Comparison of ENCODE assay signal across 23 cellular contexts in the genomic region with DNA sequence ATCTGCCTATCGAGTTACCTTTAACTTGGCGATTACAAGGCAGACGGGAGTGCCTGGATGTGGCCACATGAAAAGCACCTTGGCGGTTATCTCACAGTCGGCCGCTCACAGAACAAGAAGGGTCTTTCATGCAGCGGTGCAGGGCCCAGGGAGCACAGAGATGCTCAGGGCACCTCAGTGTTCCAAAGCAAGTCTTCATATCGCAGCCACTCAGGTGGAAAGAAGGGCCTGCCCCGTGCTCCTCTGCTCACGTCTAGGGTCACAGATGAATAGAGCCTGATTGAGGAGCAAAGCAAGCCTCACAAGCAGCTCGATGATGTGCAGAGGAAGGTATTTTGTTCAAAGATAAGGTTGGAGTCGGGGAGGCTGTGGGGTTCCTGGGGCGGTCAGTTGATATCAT.
"Had no signal": no experiment of that assay in that cellular context is flagged by ENCODE, and none has a peak within 500 bp of the region (broad histone marks: within the 10 kb centered on the region; RNA-seq: fewer than 3 reads in every experiment).

No MANE protein-coding gene starts in this region.

- H3K27me3 ChIP-seq: colonic mucosa, esophagus muscularis mucosa, foreskin keratinocyte, gastrocnemius medialis, gastroesophageal sphincter had no signal

- H3K4me1 Mint-ChIP-seq: endodermal cell had no signal

- DNase-seq: colonic mucosa; cortex of kidney; dermis blood vessel endothelial cell; dorsolateral prefrontal cortex; effector CD4-positive, alpha-beta T cell; effector CD8-positive, alpha-beta T cell; effector memory CD4-positive, alpha-beta T cell; effector memory CD8-positive, alpha-beta T cell; endodermal cell; erythroblast; esophagus squamous epithelium; foreskin fibroblast; foreskin keratinocyte; foreskin melanocyte; gastrocnemius medialis; glutamatergic neuron; head of caudate nucleus; heart left ventricle had no signal

- H3K27ac ChIP-seq: colonic mucosa, coronary artery, dorsolateral prefrontal cortex, epithelial cell of prostate, esophagus muscularis mucosa, esophagus squamous epithelium, foreskin keratinocyte, gastrocnemius medialis, gastroesophageal sphincter, heart left ventricle had no signal

- H3K27me3 Mint-ChIP-seq: dendritic cell treated with granulocyte-macrophage colony-stimulating factor and Interleukin-4, amounts not matched to agents 40 ng/mL and 50 ng/mL, for 4 days had no signal

- H3K4me1 ChIP-seq: colonic mucosa, esophagus muscularis mucosa, foreskin keratinocyte, gastrocnemius medialis, gastroesophageal sphincter, heart left ventricle had no signal

- H3K4me3 Mint-ChIP-seq: dendritic cell treated with granulocyte-macrophage colony-stimulating factor and Interleukin-4, amounts not matched to agents 40 ng/mL and 50 ng/mL, for 4 days; effector memory CD8-positive, alpha-beta T cell; endodermal cell had no signal

- H3K4me3 ChIP-seq: colonic mucosa, coronary artery, dorsolateral prefrontal cortex, esophagus muscularis mucosa, esophagus squamous epithelium, gastrocnemius medialis, gastroesophageal sphincter, heart left ventricle had no signal

- H3K9me3 ChIP-seq: colonic mucosa, gastrocnemius medialis had no signal

- H3K36me3 ChIP-seq: colonic mucosa, esophagus muscularis mucosa, esophagus squamous epithelium, gastrocnemius medialis, gastroesophageal sphincter, heart left ventricle had no signal

- H3K27ac Mint-ChIP-seq: dendritic cell treated with granulocyte-macrophage colony-stimulating factor and Interleukin-4, amounts not matched to agents 40 ng/mL and 50 ng/mL, for 4 days; effector memory CD8-positive, alpha-beta T cell; endodermal cell had no signal
